In the genomic region with DNA sequence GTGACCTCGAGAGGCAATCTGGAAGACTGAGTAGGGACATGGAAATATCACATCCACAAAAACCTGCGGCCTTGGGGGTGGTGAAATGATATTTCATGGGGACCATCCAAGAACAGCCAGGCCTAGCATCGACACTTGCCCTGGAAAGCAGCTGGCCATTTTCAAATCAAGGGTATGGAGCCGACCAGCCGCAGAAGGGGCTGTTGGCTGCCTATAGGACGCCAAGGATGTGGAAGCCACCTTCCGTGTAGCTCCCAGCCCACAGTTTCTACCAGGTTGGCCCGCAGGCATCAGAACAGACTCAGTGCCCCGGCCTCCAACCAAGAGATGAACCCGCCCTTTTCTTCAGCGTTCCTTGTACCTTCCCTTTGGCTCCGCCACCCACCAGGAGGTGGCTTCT, we compare ENCODE assay signal across 23 cellular contexts. TPM values are rescaled to one million over a fixed set of nuclear protein-coding genes. Genes with fewer than 3 reads are reported as not detected.
"Had no signal": no experiment of that assay in that cellular context is flagged by ENCODE, and none has a peak within 500 bp of the region (broad histone marks: within the 10 kb centered on the region; RNA-seq: fewer than 3 reads in every experiment).

No MANE protein-coding gene starts in this region.

- H3K4me3 Mint-ChIP-seq: dendritic cell treated with granulocyte-macrophage colony-stimulating factor and Interleukin-4, amounts not matched to agents 40 ng/mL and 50 ng/mL, for 4 days; mesothelial cell of epicardium; nephron progenitor cell had no signal

- H3K4me2 ChIP-seq: hepatocyte had no signal

- H3K27ac Mint-ChIP-seq: dendritic cell treated with granulocyte-macrophage colony-stimulating factor and Interleukin-4, amounts not matched to agents 40 ng/mL and 50 ng/mL, for 4 days; memory B cell; mesothelial cell of epicardium; nephron progenitor cell had no signal

- H3K79me2 ChIP-seq: hepatocyte had no signal

- H3K4me1 ChIP-seq: left ventricle myocardium inferior, lower lobe of right lung, psoas muscle, right lobe of liver had no signal

- H2AFZ ChIP-seq: hepatocyte had no signal

- H3K4me1 Mint-ChIP-seq: mesothelial cell of epicardium, nephron progenitor cell had no signal

- H3K27me3 ChIP-seq: esophagus squamous epithelium, hepatocyte, right lobe of liver had no signal

- ATAC-seq: left cardiac atrium, lower lobe of right lung, psoas muscle, right lobe of liver had no signal

- H3K4me3 ChIP-seq: esophagus squamous epithelium, hepatocyte, left ventricle myocardium inferior, lower lobe of right lung, psoas muscle, right lobe of liver, spleen had no signal

- H3K27ac ChIP-seq: esophagus squamous epithelium, hepatocyte, left ventricle myocardium inferior, lower lobe of right lung, psoas muscle, right lobe of liver, spleen had no signal

- H3K36me3 Mint-ChIP-seq: memory B cell, mesothelial cell of epicardium had no signal

- DNase-seq: esophagus squamous epithelium; foreskin fibroblast; kidney; left cardiac atrium; left ventricle myocardium inferior; lower lobe of right lung; nephron progenitor cell; retina; right lobe of liver; spleen; stimulated activated CD4-positive, alpha-beta T cell treated with anti-CD3 and anti-CD28 coated beads, Interleukin-15, amount 100 ng/mL, for 24 hours; stimulated activated CD4-positive, alpha-beta T cell treated with anti-CD3 and anti-CD28 coated beads, Interleukin-1b, Interleukin-23, amount 100 ng/mL, for 48 hours; stimulated activated CD4-positive, alpha-beta T cell treated with anti-CD3 and anti-CD28 coated beads, Interleukin-4, amount 100 ng/mL, for 24 hours; stimulated activated naive CD4-positive, alpha-beta T cell; trophoblast cell had no signal

- H3K9me3 Mint-ChIP-seq: dendritic cell treated with granulocyte-macrophage colony-stimulating factor and Interleukin-4, amounts not matched to agents 40 ng/mL and 50 ng/mL, for 4 days; memory B cell had no signal

- H3K36me3 ChIP-seq: esophagus squamous epithelium, left ventricle myocardium inferior, lower lobe of right lung, right lobe of liver, spleen had no signal

- H3K27me3 Mint-ChIP-seq: memory B cell had no signal

RNA-seq across cellular contexts. Expression of a gene that starts 43.6 kb away (rescaled TPM):
- total RNA-seq: epithelial cell of proximal tubule, hepatocyte, left ventricle myocardium inferior, mesothelial cell of epicardium, omental fat pad, urinary bladder had no signal

RNA-seq across cellular contexts. Expression of a gene that starts 56.2 kb away (rescaled TPM):
- total RNA-seq: esophagus squamous epithelium, hepatocyte, kidney, left cardiac atrium, left ventricle myocardium inferior, lower lobe of right lung, mesothelial cell of epicardium, omental fat pad, psoas muscle, right lobe of liver, spleen, urinary bladder had no signal
